In genomic region chr22:18048041-18048440, GRCh38 we compare ENCODE assay signal across 22 cellular contexts. TPM values are rescaled to one million over a fixed set of nuclear protein-coding genes. Genes with fewer than 3 reads are reported as not detected.
DNase-seq lines count a peak whose midpoint lies in the region; ATAC-seq and TF ChIP-seq lines count a peak whose summit lies in the region.
"Had no signal": no experiment of that assay in that cellular context is flagged by ENCODE, and none has a peak within 500 bp of the region (broad histone marks: within the 10 kb centered on the region; RNA-seq: fewer than 3 reads in every experiment).

No MANE protein-coding gene starts in this region.

- H3K9me3 ChIP-seq in IMR-90 (ENCODE audit: control insufficient read depth, insufficient read depth, low read length) (no peaks in the 10 kb centered on the region), esophagus squamous epithelium (no peaks in the 10 kb centered on the region), osteoblast (ENCODE audit: low read depth, low read length) (no peaks in the 10 kb centered on the region), tibial nerve (no peaks in the 10 kb centered on the region)
- H3K9me3 ChIP-seq: adrenal gland, BLaER1, ovary, thoracic aorta had no signal

- TF ChIP-seq EP300 in tibial nerve (IDR thresholded peaks at IDR 0.05), result no peak

- peak overlapping the region; percentile 27; the same call in 1 of the 2 replicates for H3K4me2 ChIP-seq in IMR-90 (ENCODE audit: low read depth, low read length)
- peak overlapping the region; percentile 40 for H3K4me2 ChIP-seq in osteoblast (ENCODE audit: insufficient read depth, low read length)
- H3K4me2 ChIP-seq in GM23338, result no peak overlapping the region
- H3K4me2 ChIP-seq: BLaER1 had no signal

- H2BK15ac ChIP-seq in IMR-90 (ENCODE audit: low read depth, low read length), result 0 out of 3 replicates have a peak overlapping the region, but pooled peaks have one; percentile 13

- H2AK9ac ChIP-seq in IMR-90 (replicated peaks; ENCODE audit: low read depth, low read length, poor library complexity), result no peak overlapping the region

- H3K14ac ChIP-seq in IMR-90 (replicated peaks; ENCODE audit: low read depth, low read length), result no peak overlapping the region

- H2BK120ac ChIP-seq in IMR-90 (ENCODE audit: low read depth, low read length), result peak overlapping the region; percentile 84

- H4K8ac ChIP-seq in IMR-90 (ENCODE audit: low read depth in 2 of 2, low read length in 2 of 2), result no peak overlapping the region; a peak in 2 of 4 replicates

- H3F3A ChIP-seq in GM23338 (replicated peaks; ENCODE audit: low read depth), result no peaks in the 10 kb centered on the region

- peak; percentile 13 for ATAC-seq in IMR-90 (ENCODE audit: low read depth)
- no peak for ATAC-seq in GM23338
- ATAC-seq: left ventricle myocardium superior had no signal

- H3K4me1 ChIP-seq in IMR-90 (ENCODE audit: control insufficient read depth, insufficient read depth, low read length), result peaks cover 10% of the 10 kb centered on the region
- H3K4me1 ChIP-seq in esophagus squamous epithelium, result peaks cover 4 to 56% (median 14%) of the 10 kb centered on the region in 3 donors
- peaks cover 7% of the 10 kb centered on the region for H3K4me1 ChIP-seq in osteoblast (ENCODE audit: insufficient read depth, low read length)
- peaks cover 0 to 25% (median 15%) of the 10 kb centered on the region in 4 donors for H3K4me1 ChIP-seq in tibial nerve
- H3K4me1 ChIP-seq in GM23338 (ENCODE audit: insufficient read depth), result no peaks in the 10 kb centered on the region

- no peak overlapping the region for H3K4me3 Mint-ChIP-seq in GM23338
- H3K4me3 Mint-ChIP-seq: activated CD4-positive, alpha-beta T cell treated with anti-CD3 and anti-CD28 coated beads, Interleukin-2, amount 10 ng/mL, durations not matched to agents 24 days and 14 days had no signal

- no peak overlapping the region for H3K27ac Mint-ChIP-seq in GM23338
- H3K27ac Mint-ChIP-seq: activated CD4-positive, alpha-beta T cell treated with anti-CD3 and anti-CD28 coated beads, Interleukin-2, amount 10 ng/mL, durations not matched to agents 24 days and 14 days had no signal

- TF ChIP-seq RAD21 in IMR-90 (IDR thresholded peaks at IDR 0.05; ENCODE audit: low read length), result no peak

- H2BK5ac ChIP-seq in IMR-90 (ENCODE audit: low read depth, low read length, poor library complexity, severe bottlenecking), result peak overlapping the region; percentile 16

- H4K91ac ChIP-seq in IMR-90 (ENCODE audit: insufficient read depth, low read depth, low read length), result no peak overlapping the region

- peak overlapping the region; percentile 61; the same call in 1 of the 2 replicates for H2BK20ac ChIP-seq in IMR-90 (ENCODE audit: low read depth, low read length)

- H3K27me3 ChIP-seq in IMR-90 (ENCODE audit: control insufficient read depth, insufficient read depth, low read length), result no peaks in the 10 kb centered on the region
- H3K27me3 ChIP-seq in esophagus squamous epithelium, result no peaks in the 10 kb centered on the region
- no peaks in the 10 kb centered on the region for H3K27me3 ChIP-seq in osteoblast (ENCODE audit: insufficient read depth, low read length)
- no peaks in the 10 kb centered on the region for H3K27me3 ChIP-seq in tibial nerve
- no peaks in the 10 kb centered on the region for H3K27me3 ChIP-seq in GM23338 (ENCODE audit: insufficient read depth)
- H3K27me3 ChIP-seq: adrenal gland, BLaER1, cardiac muscle cell, ovary had no signal

- no peak overlapping the region for H3K9ac ChIP-seq in IMR-90 (ENCODE audit: low read depth, low read length)
- H3K9ac ChIP-seq: BLaER1 had no signal

- CTCF ChIA-PET in IMR-90 (lab: Yijun Ruan, JAX), result no interaction called here

- no peak overlapping the region; the same call in 1 of the 2 replicates for H3K18ac ChIP-seq in IMR-90 (ENCODE audit: low read depth, low read length)

- TF ChIP-seq POLR2A in IMR-90 (IDR thresholded peaks at IDR 0.05; ENCODE audit: low read depth, low read length) (no peak), esophagus squamous epithelium (IDR thresholded peaks at IDR 0.05) (no peak), tibial nerve (IDR thresholded peaks at IDR 0.05) (no peak)

- H3K36me3 ChIP-seq in IMR-90 (ENCODE audit: control insufficient read depth, insufficient read depth, low read length) (no peaks in the 10 kb centered on the region), esophagus squamous epithelium (no peaks in the 10 kb centered on the region), osteoblast (ENCODE audit: insufficient read depth, low read length) (no peaks in the 10 kb centered on the region), tibial nerve (no peaks in the 10 kb centered on the region), GM23338 (ENCODE audit: insufficient read depth) (no peaks in the 10 kb centered on the region)
- H3K36me3 ChIP-seq: adrenal gland, BLaER1, cardiac muscle cell, ovary, thoracic aorta had no signal

- dilution Hi-C loops in IMR-90 (cut with HindIII; ENCODE audit: low sequenced_read_pairs, unreplicated experiment), result no loop called here

- H3K79me1 ChIP-seq in IMR-90 (ENCODE audit: low read depth in 1 of 2, low read length in 2 of 2), result no peaks in the 10 kb centered on the region

- H3K9me1 ChIP-seq in IMR-90 (ENCODE audit: insufficient read depth, low read length), result peaks cover 12% of the 10 kb centered on the region

- no peak overlapping the region for H3K27ac ChIP-seq in IMR-90 (ENCODE audit: insufficient read depth, low read length)
- peak overlapping the region; percentile 25 to 91 (median 71) for H3K27ac ChIP-seq in esophagus squamous epithelium
- no peak overlapping the region for H3K27ac ChIP-seq in osteoblast (ENCODE audit: low read depth, low read length)
- H3K27ac ChIP-seq in tibial nerve, result peak overlapping the region in 3 of 4 donors; percentile 36 to 76 (median 52)
- H3K27ac ChIP-seq in GM23338 (ENCODE audit: low read depth), result no peak overlapping the region
- H3K27ac ChIP-seq: adrenal gland, BLaER1, cardiac muscle cell, thoracic aorta had no signal

- POLR2A ChIA-PET in IMR-90 (lab: Charles Lee; ENCODE audit: unreplicated experiment), result no interaction called here

- 0 out of 2 replicates have a peak overlapping the region, but pooled peaks have one; percentile 30 for H2AK5ac ChIP-seq in IMR-90 (ENCODE audit: low read depth, low read length)

- H3K56ac ChIP-seq in IMR-90 (ENCODE audit: extremely low read depth, insufficient read depth, low read length), result no peak overlapping the region

- 0 out of 2 replicates have a peak overlapping the region, but pooled peaks have one; percentile 78 for H3K4ac ChIP-seq in IMR-90 (ENCODE audit: low read depth, low read length)

- BruUV-seq in IMR-90 (replicated peaks; lab: Mats Ljungman, UMichigan), result no TSS peak

- no peaks in the 10 kb centered on the region for H3K36me3 Mint-ChIP-seq in GM23338 (ENCODE audit: low read depth)

- H3K4me3 ChIP-seq in IMR-90 (ENCODE audit: insufficient read depth, low read depth, low read length) (no peak overlapping the region), esophagus squamous epithelium (peak overlapping the region in 2 of 4 donors; percentile 6 to 30), osteoblast (ENCODE audit: insufficient read depth, low read length) (no peak overlapping the region), tibial nerve (peak overlapping the region in 1 of 4 donors; percentile 29), GM23338 (no peak overlapping the region)
- H3K4me3 ChIP-seq: adrenal gland, BLaER1, cardiac muscle cell, ovary, thoracic aorta had no signal

- H3K4me1 Mint-ChIP-seq in GM23338, result no peaks in the 10 kb centered on the region; the same call in 2 of the 3 replicates

- no peaks in the 10 kb centered on the region for H4K20me1 ChIP-seq in IMR-90 (ENCODE audit: insufficient read depth, low read length)
- no peaks in the 10 kb centered on the region for H4K20me1 ChIP-seq in osteoblast (ENCODE audit: insufficient read depth, low read length)
- H4K20me1 ChIP-seq in GM23338 (replicated peaks; ENCODE audit: insufficient read depth), result no peaks in the 10 kb centered on the region
- H4K20me1 ChIP-seq: BLaER1 had no signal

- no peaks in the 10 kb centered on the region for H3K79me2 ChIP-seq in osteoblast (ENCODE audit: insufficient read depth, low read length)
- H3K79me2 ChIP-seq in GM23338 (replicated peaks; ENCODE audit: insufficient read depth), result no peaks in the 10 kb centered on the region

- H3K9me3 Mint-ChIP-seq in GM23338, result no peaks in the 10 kb centered on the region; the same call in 2 of the 3 replicates
- H3K9me3 Mint-ChIP-seq: activated CD4-positive, alpha-beta T cell treated with anti-CD3 and anti-CD28 coated beads, Interleukin-2, amount 10 ng/mL, durations not matched to agents 24 days and 14 days had no signal

- no peak for DNase-seq in IMR-90
- no peak for DNase-seq in esophagus squamous epithelium (lab: John Stamatoyannopoulos, UW)
- no peak for DNase-seq in osteoblast (ENCODE audit: insufficient read length, low spot score, missing footprints)
- DNase-seq in tibial nerve (ENCODE audit: low spot score in 2 of 2), result no peak
- DNase-seq in GM23338 (ENCODE audit: low spot score), result no peak
- no peak for DNase-seq in stimulated activated CD4-positive, alpha-beta T cell treated with anti-CD3 and anti-CD28 coated beads, Interleukin-4, amount 100 ng/mL, for 4 hours
- no peak for DNase-seq in ecto neural progenitor cell (ENCODE audit: low spot score)
- DNase-seq: activated CD4-positive, alpha-beta T cell treated with anti-CD3 and anti-CD28 coated beads, Interleukin-2, amount 10 ng/mL, durations not matched to agents 24 days and 14 days; activated CD8-positive, alpha-beta memory T cell treated with anti-CD3 and anti-CD28 coated beads, Interleukin-2, amount 50 U/mL, for 4 hours; activated effector memory CD4-positive, alpha-beta T cell treated with Interleukin-2 at 50 U/mL for 16 hours; adrenal gland; erythroblast; Kasumi-1; left ventricle myocardium superior; NCI-H1105; NCI-H2171; NCI-H526 treated with DMSO at 0.1 percent for 48 hours; SHP77 treated with DMSO at 0.1 percent for 48 hours had no signal

- no CpG with 5 or more reads among the region's 9 CpGs for WGBS in IMR-90 (ENCODE audit: extremely low coverage in 2 of 2, insufficient read length in 1 of 2), 2 experiments
- WGBS in esophagus squamous epithelium, 2 donors, result 70 to 74% methylated on average over 9 of the region's 9 CpGs
- WGBS in tibial nerve, 2 donors, result 64 to 69% methylated on average over 9 of the region's 9 CpGs

- H2AFZ ChIP-seq in IMR-90 (replicated peaks; ENCODE audit: low read length, poor library complexity), result peak overlapping the region; percentile 92
- H2AFZ ChIP-seq in osteoblast (ENCODE audit: low read length), result peak overlapping the region; percentile 6
- no peak overlapping the region for H2AFZ ChIP-seq in GM23338

- no peak overlapping the region; the same call in 1 of the 2 replicates for H4K5ac ChIP-seq in IMR-90 (ENCODE audit: low read depth, low read length)

- H3K27me3 Mint-ChIP-seq in GM23338 (ENCODE audit: insufficient read depth, low read depth, poor library complexity), result peaks cover 18% of the 10 kb centered on the region

- TF ChIP-seq CTCF in IMR-90 (conservative IDR thresholded peaks at IDR 0.05; ENCODE audit: low read depth, low read length) (no peak), esophagus squamous epithelium (IDR thresholded peaks at IDR 0.05) (no peak), osteoblast (IDR thresholded peaks at IDR 0.05; ENCODE audit: extremely low read depth, low read depth, low read length) (no peak), tibial nerve (IDR thresholded peaks at IDR 0.05) (no peak), GM23338 (conservative IDR thresholded peaks at IDR 0.05; ENCODE audit: low read depth in 2 of 2) (no peak)

- no peaks in the 10 kb centered on the region for H3K9me2 ChIP-seq in GM23338 (ENCODE audit: insufficient read depth)

- H3K23ac ChIP-seq in IMR-90 (ENCODE audit: low read depth, low read length), result no peak overlapping the region; the same call in 1 of the 2 replicates

- in situ Hi-C loops in IMR-90 (cut with MboI; ENCODE audit: low sequenced_read_pairs), result no loop called here

- intact Hi-C loops in IMR-90 (cut with micrococcal nuclease) (no loop called here), esophagus squamous epithelium (cut with DNase I) (no loop called here)

RNA-seq across cellular contexts. Expression of gene MICAL3, which starts 23.7 kb away (rescaled TPM):
- total RNA-seq in IMR-90 (2012; rRNA removed) (16.1 and 17.6 TPM in 2 replicates), esophagus squamous epithelium (10 to 100 TPM; 11.2 to 30.9 (median 15.9) TPM), osteoblast (35.1 and 39.5 TPM in 2 replicates), tibial nerve (10 to 100 TPM; 45.2 to 56.3 (median 46.3) TPM)
- polyA plus RNA-seq in IMR-90 (2012; rRNA removed) (26.8 and 30.0 TPM in 2 replicates), GM23338 (2016; fragmentation: Nextera tagmentation; extraction: Ambion mirVana) (10.1 and 11.4 TPM in 2 replicates)
- 10.9 and 13.3 TPM in 2 replicates for polyA plus RNA-seq in IMR-90 (2012; cell fraction: cytosol; rRNA removed)
- 92.0 and 112 TPM in 2 replicates for polyA plus RNA-seq in IMR-90 (2012; cell fraction: nucleus; rRNA removed; ENCODE audit: low replicate concordance)
- 28.8 and 33.9 TPM in 2 replicates for total RNA-seq in GM23338 (2014; rRNA removed; shearing (Covaris generic))

RNA-seq across cellular contexts. Expression of gene PEX26, which starts 29.7 kb away (rescaled TPM):
- total RNA-seq in IMR-90 (2012; rRNA removed) (10.6 and 12.2 TPM in 2 replicates), esophagus squamous epithelium (10 to 100 TPM; 17.2 to 32.3 (median 22.9) TPM), osteoblast (25.3 and 26.8 TPM in 2 replicates), tibial nerve (10 to 100 TPM; 15.3 to 36.3 (median 29.4) TPM)
- polyA plus RNA-seq in IMR-90 (2012; rRNA removed) (17.8 and 18.5 TPM in 2 replicates), GM23338 (2016; fragmentation: Nextera tagmentation; extraction: Ambion mirVana) (3.6 and 4.0 TPM in 2 replicates)
- polyA plus RNA-seq in IMR-90 (2012; cell fraction: cytosol; rRNA removed), result 12.2 and 14.4 TPM in 2 replicates
- polyA plus RNA-seq in IMR-90 (2012; cell fraction: nucleus; rRNA removed; ENCODE audit: low replicate concordance), result 12.7 and 13.0 TPM in 2 replicates
- 43.0 and 48.9 TPM in 2 replicates for total RNA-seq in GM23338 (2014; rRNA removed; shearing (Covaris generic))

Comparison
In these comparisons a context has a peak if more than half of its experiments do, and no peak if none do; other contexts are left out.
1. H3K27ac ChIP-seq: peak in esophagus squamous epithelium (4 of 4) and tibial nerve (3 of 4); none in IMR-90 (single experiment), osteoblast (single experiment) and GM23338 (single experiment).